Comparison of ENCODE assay signal across 10 cellular contexts in genomic region chr1:44806025-44806703, GRCh38. TPM values are rescaled to one million over a fixed set of nuclear protein-coding genes. Genes with fewer than 3 reads are reported as not detected.
DNase-seq lines count a peak whose midpoint lies in the region; ATAC-seq and TF ChIP-seq lines count a peak whose summit lies in the region.
"Had no signal": no experiment of that assay in that cellular context is flagged by ENCODE, and none has a peak within 500 bp of the region (broad histone marks: within the 10 kb centered on the region; RNA-seq: fewer than 3 reads in every experiment).

No MANE protein-coding gene starts in this region.

- H3K9me3 Mint-ChIP-seq in activated CD8-positive, alpha-beta T cell treated with anti-CD3 and anti-CD28 coated beads for 36 hours, result no peaks in the 10 kb centered on the region
- peaks cover 11% of the 10 kb centered on the region for H3K9me3 Mint-ChIP-seq in glutamatergic neuron (ENCODE audit: unreplicated experiment)

- CTCF ChIA-PET in activated CD8-positive, alpha-beta T cell treated with anti-CD3 and anti-CD28 coated beads for 36 hours (lab: Charles Lee), result no interaction called here

- no peaks in the 10 kb centered on the region for H3K27me3 ChIP-seq in gastrocnemius medialis

- peak overlapping the region; percentile 99 for H3K27ac Mint-ChIP-seq in activated CD8-positive, alpha-beta T cell treated with anti-CD3 and anti-CD28 coated beads for 36 hours
- H3K27ac Mint-ChIP-seq in glutamatergic neuron (ENCODE audit: unreplicated experiment), result no peak overlapping the region

- H3K36me3 ChIP-seq in ES-I3 (ENCODE audit: insufficient read depth, low read length) (peaks cover 19% of the 10 kb centered on the region), gastrocnemius medialis (peaks cover 0 to 18% of the 10 kb centered on the region in 2 donors)

- peak overlapping the region in 3 of 4 donors; percentile 4 to 30 (median 25) for H3K4me3 ChIP-seq in gastrocnemius medialis

- H3K27me3 Mint-ChIP-seq in activated CD8-positive, alpha-beta T cell treated with anti-CD3 and anti-CD28 coated beads for 36 hours, result no peaks in the 10 kb centered on the region
- peaks cover 17% of the 10 kb centered on the region for H3K27me3 Mint-ChIP-seq in glutamatergic neuron (ENCODE audit: unreplicated experiment)

- intact Hi-C loops in activated CD8-positive, alpha-beta T cell treated with anti-CD3 and anti-CD28 coated beads for 36 hours (cut with micrococcal nuclease), result loop anchor here (10.0 kb wide), 1 partner anchor 499 kb away; no protein-coding TSS in a partner anchor
- intact Hi-C loops in gastrocnemius medialis (cut with DNase I; ENCODE audit: low total_unique reads), result no loop called here

- no peak for TF ChIP-seq CTCF in activated CD8-positive, alpha-beta T cell treated with anti-CD3 and anti-CD28 coated beads for 36 hours (IDR thresholded peaks at IDR 0.05)
- TF ChIP-seq CTCF in glutamatergic neuron (IDR thresholded peaks at IDR 0.05; ENCODE audit: partially characterized antibody, unreplicated experiment) (no peak), gastrocnemius medialis (IDR thresholded peaks at IDR 0.05 in 4 of 5, conservative IDR thresholded peaks at IDR 0.05 in 1 of 5) (no peak)

- H3K4me1 ChIP-seq in ES-I3 (ENCODE audit: insufficient read depth, low read length), result peaks cover 41% of the 10 kb centered on the region
- peaks cover 34 to 67% of the 10 kb centered on the region in 2 donors for H3K4me1 ChIP-seq in gastrocnemius medialis

- DNase-seq in activated CD8-positive, alpha-beta T cell treated with anti-CD3 and anti-CD28 coated beads for 36 hours, result no peak
- DNase-seq in glutamatergic neuron (peak; percentile 12), gastrocnemius medialis (no peak), midbrain (lab: John Stamatoyannopoulos, UW) (no peak), nucleus accumbens (lab: John Stamatoyannopoulos, UW) (no peak), GF-D8 (lab: John Stamatoyannopoulos, UW) (no peak)
- DNase-seq: activated CD4-positive, alpha-beta T cell treated with anti-CD3 and anti-CD28 coated beads for 1 hour; erythroblast had no signal

- no peak for TF ChIP-seq POLR2A in gastrocnemius medialis (IDR thresholded peaks at IDR 0.05)

- ATAC-seq in activated CD8-positive, alpha-beta T cell treated with anti-CD3 and anti-CD28 coated beads for 36 hours, result no peak
- ATAC-seq in gastrocnemius medialis (no peak), HG02970 (IDR thresholded peaks at IDR 0.05; ENCODE audit: low FRiP score, unreplicated experiment) (no peak)

- H3K9ac ChIP-seq in ES-I3 (ENCODE audit: low read depth, low read length), result peak overlapping the region; percentile 23; the same call in 1 of the 2 replicates

- no peaks in the 10 kb centered on the region for H3K9me3 ChIP-seq in ES-I3 (ENCODE audit: control insufficient read depth, insufficient read depth, low read length)
- H3K9me3 ChIP-seq in gastrocnemius medialis, result no peaks in the 10 kb centered on the region

- H3K27ac ChIP-seq in gastrocnemius medialis, result peak overlapping the region; percentile 84 to 94 (median 92)

- POLR2A ChIA-PET in activated CD8-positive, alpha-beta T cell treated with anti-CD3 and anti-CD28 coated beads for 36 hours (lab: Charles Lee), result interaction anchor here (1.1 to 12.0 kb wide), 7 partner anchors 14 to 84 kb away, joined by 3 to 214 read pairs (median 99); partner anchors contain the start of genes BEST4, RNU5D-1 and RPS8

- peaks cover 55% of the 10 kb centered on the region for H3K36me3 Mint-ChIP-seq in activated CD8-positive, alpha-beta T cell treated with anti-CD3 and anti-CD28 coated beads for 36 hours (ENCODE audit: low read depth)
- peaks cover 6% of the 10 kb centered on the region for H3K36me3 Mint-ChIP-seq in glutamatergic neuron (ENCODE audit: unreplicated experiment)

- no peak overlapping the region for H3K4me3 Mint-ChIP-seq in activated CD8-positive, alpha-beta T cell treated with anti-CD3 and anti-CD28 coated beads for 36 hours
- no peak overlapping the region for H3K4me3 Mint-ChIP-seq in glutamatergic neuron (ENCODE audit: unreplicated experiment)

- in situ Hi-C loops in gastrocnemius medialis (cut with MboI; ENCODE audit: low sequenced_read_pairs in 4 of 4), result no loop called here

- peaks cover 84% of the 10 kb centered on the region for H3K4me1 Mint-ChIP-seq in activated CD8-positive, alpha-beta T cell treated with anti-CD3 and anti-CD28 coated beads for 36 hours (ENCODE audit: low read depth)
- peaks cover 31% of the 10 kb centered on the region for H3K4me1 Mint-ChIP-seq in glutamatergic neuron (ENCODE audit: low read depth, unreplicated experiment)

RNA-seq across cellular contexts. Expression of gene DYNLT4, which starts 1.0 kb away (rescaled TPM):
- 1 to 10 TPM in 1 of 2 experiments, under 1 TPM in 1; 0.36 to 1.1 TPM for total RNA-seq in activated CD8-positive, alpha-beta T cell treated with anti-CD3 and anti-CD28 coated beads for 36 hours
- total RNA-seq in glutamatergic neuron (ENCODE audit: unreplicated experiment), result not detected
- total RNA-seq in gastrocnemius medialis, result not detected

RNA-seq across cellular contexts. Expression of gene BTBD19, which starts 2.2 kb away (rescaled TPM):
- total RNA-seq in activated CD8-positive, alpha-beta T cell treated with anti-CD3 and anti-CD28 coated beads for 36 hours, result 1 to 10 TPM; 4.8 to 5.6 TPM
- total RNA-seq in glutamatergic neuron (ENCODE audit: unreplicated experiment), result 5.9 TPM
- total RNA-seq in gastrocnemius medialis, result 1 to 10 TPM in 1 of 4 donors, under 1 TPM in 2, not detected in 1; 0.71 to 1.4 (median 0.91) TPM

RNA-seq across cellular contexts. Expression of gene PLK3, which starts 6.0 kb away (rescaled TPM):
- 10 to 100 TPM; 36.4 to 36.6 TPM for total RNA-seq in activated CD8-positive, alpha-beta T cell treated with anti-CD3 and anti-CD28 coated beads for 36 hours
- total RNA-seq in glutamatergic neuron (ENCODE audit: unreplicated experiment) (89.3 TPM), gastrocnemius medialis (1 to 10 TPM; 1.6 to 4.3 (median 3.6) TPM)

RNA-seq across cellular contexts. Expression of gene BEST4, which starts 18.2 kb away (rescaled TPM):
- 1 to 10 TPM in 1 of 2 experiments, under 1 TPM in 1; 0.87 to 1.0 TPM for total RNA-seq in activated CD8-positive, alpha-beta T cell treated with anti-CD3 and anti-CD28 coated beads for 36 hours
- 0.88 TPM for total RNA-seq in glutamatergic neuron (ENCODE audit: unreplicated experiment)
- total RNA-seq in gastrocnemius medialis, result under 1 TPM in 1 of 4 donors, not detected in 3; 0.32 TPM

RNA-seq across cellular contexts. Expression of gene RPS8, which starts 30.8 kb away (rescaled TPM):
- 1,000 to 10,000 TPM; 3,218 to 3,314 TPM for total RNA-seq in activated CD8-positive, alpha-beta T cell treated with anti-CD3 and anti-CD28 coated beads for 36 hours
- 988 TPM for total RNA-seq in glutamatergic neuron (ENCODE audit: unreplicated experiment)
- total RNA-seq in gastrocnemius medialis, result 1,000 to 10,000 TPM; 1,137 to 2,085 (median 1,818) TPM

Comparison
In these comparisons a context has a peak if more than half of its experiments do, and no peak if none do; other contexts are left out.
1. RNA of gene PLK3, which starts 6.0 kb away (total RNA-seq): 89.3 TPM in glutamatergic neuron (single experiment) and 36.4 to 36.6 TPM in activated CD8-positive, alpha-beta T cell treated with anti-CD3 and anti-CD28 coated beads for 36 hours; 1.6 to 4.3 TPM in gastrocnemius medialis; every median in the first group is over 4 times any median in the second.